1 cellular context compared by ENCODE assay signal in genomic region chr21:14538477-14538876, GRCh38.
A peak's percentile ranks its signal among the peaks of the same experiment; 100 is the strongest.
TF ChIP-seq lines count a peak whose summit lies in the region.

No MANE protein-coding gene starts in this region.

TF ChIP-seq in neural cell, 6 proteins besides CTCF, POLR2A, EP300 and RAD21:
- TF ChIP-seq SMC3 (conservative IDR thresholded peaks at IDR 0.05; ENCODE audit: poor library complexity) (peak; percentile 44), TAF1 (IDR thresholded peaks at IDR 0.05; ENCODE audit: low read depth) (no peak), EZH2 (IDR thresholded peaks at IDR 0.05; ENCODE audit: borderline replicate concordance, insufficient read depth, low read length, poor library complexity, severe bottlenecking) (no peak), POLR2AphosphoS5 (IDR thresholded peaks at IDR 0.05) (peak; percentile 98), REST (IDR thresholded peaks at IDR 0.05; ENCODE audit: borderline replicate concordance) (peak; percentile 85)
